ENCODE assay signal across 1 cellular context in the genomic region with DNA sequence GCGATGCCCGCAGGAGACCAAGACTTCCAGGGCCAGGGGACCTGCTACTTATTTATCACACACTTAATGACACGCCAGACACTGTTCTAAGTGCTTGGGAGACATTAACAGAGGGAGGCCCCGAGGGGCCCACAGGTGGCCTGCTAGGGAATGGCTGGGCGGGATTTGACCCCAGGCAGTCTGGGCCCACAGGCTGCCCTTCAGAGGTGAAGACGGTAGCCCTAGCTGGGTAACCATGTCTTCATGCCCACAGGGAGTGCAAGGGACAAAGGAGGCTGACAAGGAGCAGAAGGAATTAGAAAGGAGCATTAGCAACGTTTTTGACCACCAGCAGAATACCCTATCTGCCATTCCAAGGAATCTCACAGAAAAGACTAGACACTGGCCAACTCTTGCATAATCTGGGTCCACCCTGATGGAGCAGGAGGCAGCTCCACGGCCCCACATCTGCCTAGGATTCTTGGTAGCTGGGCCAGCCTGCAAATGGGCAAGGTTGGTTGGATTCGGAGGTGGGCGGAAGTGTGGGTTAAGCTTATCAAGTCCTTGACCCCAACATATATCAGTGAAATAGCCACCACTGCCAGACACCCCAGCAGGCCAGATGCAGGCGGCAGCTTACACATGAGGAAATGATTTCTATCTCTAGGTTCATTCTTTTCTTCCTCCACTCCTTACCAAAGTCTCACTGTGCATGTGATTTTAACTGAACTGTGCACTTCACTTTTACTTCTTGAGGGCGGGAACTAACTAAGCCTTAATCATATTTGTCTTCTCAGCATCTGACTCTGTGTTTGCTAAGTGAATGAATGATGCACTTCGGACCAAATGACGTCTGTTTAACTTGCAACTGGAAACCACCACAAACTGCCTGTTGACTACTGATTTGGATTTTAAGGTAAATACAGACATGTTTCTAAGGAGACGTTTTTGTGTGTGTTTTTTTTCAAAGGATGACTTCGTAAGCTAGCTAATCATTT.
TF ChIP-seq lines count a peak whose summit lies in the region.

No MANE protein-coding gene starts in this region.

TF ChIP-seq in A549, 52 proteins besides CTCF, POLR2A, EP300 and RAD21 (continued from another document):
- TF ChIP-seq RARB (CRISPR knock-in tag; IDR thresholded peaks at IDR 0.05) (peak; percentile 28; the same call in 1 of the 2 replicates), POLR2AphosphoS2 (conservative IDR thresholded peaks at IDR 0.05; ENCODE audit: low read length) (no peak), ZFP36 (IDR thresholded peaks at IDR 0.05; ENCODE audit: borderline replicate concordance, partially characterized antibody) (peak; percentile 33), JUN (IDR thresholded peaks at IDR 0.05) (peak; percentile 27 to 37; a peak in 2 of 5 replicates), CBX8 (IDR thresholded peaks at IDR 0.05) (no peak), CHD4 (IDR thresholded peaks at IDR 0.05; ENCODE audit: borderline replicate concordance) (no peak), HOXB5 (CRISPR knock-in tag; IDR thresholded peaks at IDR 0.05) (peak; percentile 76; the same call in 1 of the 2 replicates), ZNF302 (CRISPR knock-in tag; IDR thresholded peaks at IDR 0.05) (no peak), BCL3 (IDR thresholded peaks at IDR 0.05) (no peak; the same call in 2 of the 3 replicates), ZC3H11A (IDR thresholded peaks at IDR 0.05) (no peak), GATA3 (IDR thresholded peaks at IDR 0.05; ENCODE audit: borderline replicate concordance) (peak; percentile 94), RCOR1 (IDR thresholded peaks at IDR 0.05; ENCODE audit: low read depth, low read length) (no peak), PBX3 (IDR thresholded peaks at IDR 0.05) (peak; percentile 65), ESRRA (IDR thresholded peaks at IDR 0.05; ENCODE audit: borderline replicate concordance, low read length) (no peak), HDAC2 (IDR thresholded peaks at IDR 0.05) (no peak), MAFK (IDR thresholded peaks at IDR 0.05; ENCODE audit: partially characterized antibody) (peak; percentile 92), JUNB (IDR thresholded peaks at IDR 0.05) (peak; percentile 81), MYC (IDR thresholded peaks at IDR 0.05; ENCODE audit: borderline replicate concordance, low read length) (peak; percentile 7; the same call in 1 of the 2 replicates), USF2 (IDR thresholded peaks at IDR 0.05) (no peak; the same call in 1 of the 2 replicates), ZSCAN20 (CRISPR knock-in tag; IDR thresholded peaks at IDR 0.05) (no peak), EHMT2 (IDR thresholded peaks at IDR 0.05; ENCODE audit: low read depth) (no peak), NPAS2 (CRISPR knock-in tag; IDR thresholded peaks at IDR 0.05; ENCODE audit: borderline replicate concordance) (no peak), MAX (IDR thresholded peaks at IDR 0.05) (peak; percentile 65), REST (IDR thresholded peaks at IDR 0.05) (no peak)
- TF ChIP-seq, protein P1, sequence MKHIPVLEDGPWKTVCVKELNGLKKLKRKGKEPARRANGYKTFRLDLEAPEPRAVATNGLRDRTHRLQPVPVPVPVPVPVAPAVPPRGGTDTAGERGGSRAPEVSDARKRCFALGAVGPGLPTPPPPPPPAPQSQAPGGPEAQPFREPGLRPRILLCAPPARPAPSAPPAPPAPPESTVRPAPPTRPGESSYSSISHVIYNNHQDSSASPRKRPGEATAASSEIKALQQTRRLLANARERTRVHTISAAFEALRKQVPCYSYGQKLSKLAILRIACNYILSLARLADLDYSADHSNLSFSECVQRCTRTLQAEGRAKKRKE (CRISPR knock-in tag; IDR thresholded peaks at IDR 0.05; ENCODE audit: low read depth), result no peak
- TF ChIP-seq, protein P2, sequence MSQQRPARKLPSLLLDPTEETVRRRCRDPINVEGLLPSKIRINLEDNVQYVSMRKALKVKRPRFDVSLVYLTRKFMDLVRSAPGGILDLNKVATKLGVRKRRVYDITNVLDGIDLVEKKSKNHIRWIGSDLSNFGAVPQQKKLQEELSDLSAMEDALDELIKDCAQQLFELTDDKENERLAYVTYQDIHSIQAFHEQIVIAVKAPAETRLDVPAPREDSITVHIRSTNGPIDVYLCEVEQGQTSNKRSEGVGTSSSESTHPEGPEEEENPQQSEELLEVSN (IDR thresholded peaks at IDR 0.05; ENCODE audit: borderline replicate concordance, low read depth), result 0 out of 2 replicates have a peak, but pooled peaks have one; percentile 17
